In the genomic region with DNA sequence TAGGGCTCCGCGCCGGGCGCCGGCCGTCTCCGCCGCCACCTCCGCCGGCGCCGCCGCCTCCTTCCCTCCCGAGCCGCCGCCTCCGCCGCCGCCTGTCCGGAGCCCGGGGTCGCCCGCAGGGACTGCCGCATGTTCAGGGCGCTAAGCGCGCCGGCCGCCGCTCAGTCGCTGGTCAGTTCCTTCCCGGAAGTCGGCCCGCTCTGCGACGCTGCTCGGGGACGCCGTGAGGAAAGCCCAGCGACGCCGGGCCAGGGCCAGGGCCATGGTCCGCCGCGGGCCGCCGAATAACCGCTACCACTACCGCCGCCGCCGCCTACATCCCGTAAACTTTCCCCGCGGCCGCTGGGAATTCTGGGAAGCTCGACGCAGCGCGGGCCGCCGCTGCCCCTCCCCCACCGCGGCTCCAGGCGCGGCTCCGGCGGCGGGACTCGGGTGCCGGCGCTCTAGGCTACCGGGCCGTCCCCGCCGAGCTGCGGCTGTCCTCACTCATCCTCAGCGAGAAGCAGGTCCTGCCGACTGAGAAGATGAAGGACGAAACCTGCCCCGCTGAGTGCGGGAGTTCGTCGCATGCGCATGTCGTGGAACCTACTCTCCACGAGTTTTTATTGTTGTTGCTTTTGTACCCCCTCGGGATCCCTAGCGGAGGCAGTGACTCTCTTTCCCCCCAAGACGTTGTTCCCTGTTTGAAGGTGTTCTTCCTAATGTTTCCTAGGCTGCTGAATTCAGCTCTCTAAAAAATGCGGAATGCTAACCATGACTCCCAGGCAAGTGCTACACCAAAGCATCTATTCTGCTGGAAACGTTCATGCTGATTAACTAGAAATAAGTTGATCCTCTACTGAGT, we compare ENCODE assay signal across 8 cellular contexts. TPM values are rescaled to one million over a fixed set of nuclear protein-coding genes. Genes with fewer than 3 reads are reported as not detected.
DNase-seq lines count a peak whose midpoint lies in the region; ATAC-seq and TF ChIP-seq lines count a peak whose summit lies in the region.

Gene SAV1 (minus strand): TSS at position 299 of the 844 bp plus-strand sequence. CDS start 339 bp downstream, outside the sequence.

- peak; percentile 87 to 93 for TF ChIP-seq POLR2A in suprapubic skin (IDR thresholded peaks at IDR 0.05)

- H3K4me1 ChIP-seq in neuronal stem cell (ENCODE audit: control insufficient read depth in 2 of 2, insufficient read depth in 1 of 2, low read depth in 1 of 2, low read length in 2 of 2), result peaks cover 7 to 15% of the 10 kb centered on the region in 2 donors
- peaks cover 30% of the 10 kb centered on the region for H3K4me1 ChIP-seq in suprapubic skin

- H2BK120ac ChIP-seq in neuronal stem cell (ENCODE audit: low read depth, low read length), result no peak within 1 kb of the TSS

- no peak within 1 kb of the TSS for H4K91ac ChIP-seq in neuronal stem cell (ENCODE audit: low read depth, low read length, poor library complexity)

- no peak within 1 kb of the TSS for H2BK15ac ChIP-seq in neuronal stem cell (ENCODE audit: low read length)

- no CpG with 5 or more reads among the region's 92 CpGs for WGBS in neuronal stem cell (ENCODE audit: extremely low coverage in 2 of 2, insufficient read length in 2 of 2, insufficient replicate concordance in 1 of 2), 2 donors
- 1% methylated on average over 21 of the region's 92 CpGs for WGBS in suprapubic skin

- H2BK12ac ChIP-seq in neuronal stem cell (ENCODE audit: low read length), result peak within 1 kb of the TSS; percentile 97

- H2BK5ac ChIP-seq in neuronal stem cell (ENCODE audit: low read length), result peak within 1 kb of the TSS; percentile 68

- H3K23ac ChIP-seq in neuronal stem cell (ENCODE audit: low read depth, low read length, poor library complexity), result peak within 1 kb of the TSS; percentile 95

- H3K36me3 ChIP-seq in neuronal stem cell (replicated peaks in 1 of 2; ENCODE audit: control insufficient read depth in 2 of 2, insufficient read depth in 2 of 2, low read length in 2 of 2) (peaks cover 2 to 15% of the 10 kb centered on the region in 2 donors), suprapubic skin (no peaks in the 10 kb centered on the region)

- H3K4ac ChIP-seq in neuronal stem cell (ENCODE audit: low read length), result no peak within 1 kb of the TSS

- H3K9me3 ChIP-seq in neuronal stem cell (replicated peaks in 1 of 2; ENCODE audit: control insufficient read depth in 2 of 2, insufficient read depth in 1 of 2, low read depth in 1 of 2, low read length in 2 of 2), result no peaks in the 10 kb centered on the region
- H3K9me3 ChIP-seq in suprapubic skin, result no peaks in the 10 kb centered on the region

- peak within 1 kb of the TSS; percentile 74 for H3K4me2 ChIP-seq in neuronal stem cell (ENCODE audit: insufficient read depth, low read length, poor library complexity, severe bottlenecking)

- TF ChIP-seq CTCF in suprapubic skin (IDR thresholded peaks at IDR 0.05), result no peak

- DNase-seq in DMS79 treated with DMSO at 0.1 percent for 48 hours (lab: John Stamatoyannopoulos, UW) (peak; percentile 86), KG1 (lab: John Stamatoyannopoulos, UW) (peak; percentile 53), RPMI8226 (peak; percentile 59), foreskin melanocyte (peak; percentile 66), neuronal stem cell (ENCODE audit: low spot score) (peak; percentile 89), suprapubic skin (ENCODE audit: low spot score in 2 of 2) (peak; percentile 86 to 90)
- DNase-seq in activated gamma-delta T cell treated with anti-CD3 and anti-CD28 coated beads, Interleukin-2, amount 50 U/mL, for 16 hours (ENCODE audit: low read depth), result peak; percentile 17

- peak within 1 kb of the TSS; percentile 71 for H3K14ac ChIP-seq in neuronal stem cell (ENCODE audit: low read length)

- H2AK5ac ChIP-seq in neuronal stem cell (ENCODE audit: low read depth, low read length), result no peak within 1 kb of the TSS

- TF ChIP-seq EP300 in suprapubic skin (IDR thresholded peaks at IDR 0.05), result no peak

- peak within 1 kb of the TSS; percentile 100 for H3K18ac ChIP-seq in neuronal stem cell (ENCODE audit: low read length)

- no peaks in the 10 kb centered on the region for H3K27me3 ChIP-seq in neuronal stem cell (ENCODE audit: control insufficient read depth in 3 of 3, insufficient read depth in 3 of 3, low read depth in 1 of 3, low read length in 3 of 3)
- no peaks in the 10 kb centered on the region for H3K27me3 ChIP-seq in suprapubic skin

- peak; percentile 39 for ATAC-seq in GM21576 (IDR thresholded peaks at IDR 0.05; ENCODE audit: unreplicated experiment)

- H3K27ac ChIP-seq in neuronal stem cell (replicated peaks; ENCODE audit: low read length) (peak within 1 kb of the TSS; percentile 92), suprapubic skin (peak within 1 kb of the TSS; percentile 99)

- H3K79me1 ChIP-seq in neuronal stem cell (ENCODE audit: low read depth, low read length), result no peaks in the 10 kb centered on the region

- peak within 1 kb of the TSS; percentile 93 for H2AFZ ChIP-seq in neuronal stem cell (ENCODE audit: low read length)

- H3K4me3 ChIP-seq in neuronal stem cell (ENCODE audit: low read length in 2 of 2) (peak within 1 kb of the TSS; percentile 59 to 89), suprapubic skin (peak within 1 kb of the TSS; percentile 87)

- peak within 1 kb of the TSS; percentile 94 for H3K9ac ChIP-seq in neuronal stem cell (ENCODE audit: low read depth, low read length, poor library complexity)

- H4K8ac ChIP-seq in neuronal stem cell (ENCODE audit: low read depth, low read length), result peak within 1 kb of the TSS; percentile 17

RNA-seq across cellular contexts. Expression of gene SAV1, which starts in this region (rescaled TPM):
- polyA plus RNA-seq in neuronal stem cell (2013, experiment 1 of 2), result 29.2 TPM
- 30.1 TPM for polyA plus RNA-seq in neuronal stem cell (2013, experiment 2 of 2)
- total RNA-seq in suprapubic skin, result 10 to 100 TPM; 23.3 to 40.0 (median 26.2) TPM

Comparison
In these comparisons a context has a peak if more than half of its experiments do, and no peak if none do; other contexts are left out.
1. Peak in every context shown above with its lines: DNase-seq, ATAC-seq, H3K4me3 ChIP-seq and H3K27ac ChIP-seq.
2. DNase-seq: peak in every context shown above with its lines; median percentile 89 in neuronal stem cell; 88 in suprapubic skin; 86 in DMS79 treated with DMSO at 0.1 percent for 48 hours; 66 in foreskin melanocyte; 59 in RPMI8226; 53 in KG1; 17 in activated gamma-delta T cell treated with anti-CD3 and anti-CD28 coated beads, Interleukin-2, amount 50 U/mL, for 16 hours.